In genomic region chr4:27001398-27002164, GRCh38 we compare ENCODE assay signal across 1 cellular context.
TF ChIP-seq lines count a peak whose summit lies in the region.

No MANE protein-coding gene starts in this region.

TF ChIP-seq in GM23338, 12 proteins besides CTCF, POLR2A, EP300 and RAD21 (continued from another document):
- TF ChIP-seq ZNF462 (CRISPR knock-in tag; IDR thresholded peaks at IDR 0.05) (no peak), JUNB (IDR thresholded peaks at IDR 0.05; ENCODE audit: unreplicated experiment) (no peak), STAT1 (IDR thresholded peaks at IDR 0.05; ENCODE audit: unreplicated experiment) (no peak), REST (IDR thresholded peaks at IDR 0.05; ENCODE audit: unreplicated experiment) (no peak), NANOG (IDR thresholded peaks at IDR 0.05; ENCODE audit: borderline replicate concordance) (no peak), ZNF331 (CRISPR knock-in tag; IDR thresholded peaks at IDR 0.05; ENCODE audit: low read depth) (no peak), ETS1 (IDR thresholded peaks at IDR 0.05) (no peak)
